ENCODE assay signal across 8 cellular contexts in the genomic region with DNA sequence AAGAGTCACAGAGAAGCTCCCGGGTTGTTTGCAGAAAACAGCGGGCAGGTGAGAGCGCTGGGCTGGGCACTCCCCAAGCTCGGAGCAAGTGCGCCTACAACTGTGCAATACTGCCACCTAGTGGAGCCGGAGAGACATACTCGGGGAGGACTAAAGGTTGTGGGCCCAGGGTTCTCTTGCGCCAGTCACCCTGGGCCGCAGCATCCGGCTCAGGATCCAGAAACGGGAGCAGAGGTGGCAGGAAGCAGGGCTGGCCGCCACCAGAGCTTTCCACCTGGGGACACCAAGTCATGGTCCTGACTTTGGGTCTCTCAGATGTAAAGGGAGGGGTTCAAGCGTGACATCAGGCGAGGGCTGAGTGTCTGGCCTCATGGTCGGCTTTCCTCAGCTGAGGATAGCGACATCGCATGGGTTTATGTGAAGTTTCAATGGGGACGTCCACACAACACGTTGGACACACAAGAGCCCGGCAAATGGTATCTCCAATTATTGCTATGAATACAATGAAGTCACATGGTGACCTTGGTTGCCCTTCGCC. TPM values are rescaled to one million over a fixed set of nuclear protein-coding genes. Genes with fewer than 3 reads are reported as not detected.
DNase-seq lines count a peak whose midpoint lies in the region; ATAC-seq and TF ChIP-seq lines count a peak whose summit lies in the region.

No MANE protein-coding gene starts in this region.

- CTCF ChIA-PET in AG04449 (lab: Yijun Ruan, JAX) (interaction anchor here (0.6 to 3.6 kb wide), 31 partner anchors 10 to 670 kb away, joined by 3 to 42 read pairs (median 4); partner anchors contain the start of genes ACP4 and JOSD2), Panc1 (lab: Charles Lee) (interaction anchor here (0.6 to 1.1 kb wide), 6 partner anchors 10 to 384 kb away, joined by 3 to 4 read pairs (median 4); no protein-coding TSS in a partner anchor)

- TF ChIP-seq CTCF in AG04449 (IDR thresholded peaks at IDR 0.05; ENCODE audit: insufficient read depth, low read length, missing control alignments), result peak; percentile 85
- TF ChIP-seq CTCF in LNCAP (IDR thresholded peaks at IDR 0.05), result peak; percentile 78
- TF ChIP-seq CTCF in Panc1 (IDR thresholded peaks at IDR 0.05), result peak; percentile 84
- peak; percentile 90 for TF ChIP-seq CTCF in nephron progenitor cell (IDR thresholded peaks at IDR 0.05)

- H3K27ac Mint-ChIP-seq in nephron progenitor cell, result no peak overlapping the region

- H3K36me3 Mint-ChIP-seq in activated T-cell treated with anti-CD3 and anti-CD28 coated beads, Interleukin-2, amount 50 U/mL, for 4 hours (ENCODE audit: insufficient read depth), result no peaks in the 10 kb centered on the region
- H3K36me3 Mint-ChIP-seq in nephron progenitor cell (ENCODE audit: low read depth), result no peaks in the 10 kb centered on the region

- DNase-seq in AG04449 (ENCODE audit: low read depth, low spot score) (no peak), Panc1 (ENCODE audit: low read depth, low spot score) (no peak), fibroblast of peridontal ligament (ENCODE audit: extremely low read depth) (peak; percentile 68), nephron progenitor cell (peak; percentile 84)
- DNase-seq in activated T-cell treated with anti-CD3 and anti-CD28 coated beads, Interleukin-2, amount 50 U/mL, for 4 hours, result peak; percentile 65
- peak; percentile 58 for DNase-seq in stimulated activated naive CD4-positive, alpha-beta T cell treated with Interleukin-2 at 50 U/mL for 16 hours (lab: John Stamatoyannopoulos, UW)

- H3K4me3 ChIP-seq in AG04449 (ENCODE audit: low read depth, low read length), result no peak overlapping the region
- no peak overlapping the region for H3K4me3 ChIP-seq in Panc1 (ENCODE audit: low read depth in 2 of 2, low read length in 2 of 2)

- BruUV-seq in Panc1 (replicated peaks; lab: Mats Ljungman, UMichigan), result no TSS peak

- no peaks in the 10 kb centered on the region for H3K36me3 ChIP-seq in Panc1 (ENCODE audit: control insufficient read depth, insufficient read depth, low read length)

- H3K9me3 Mint-ChIP-seq in activated T-cell treated with anti-CD3 and anti-CD28 coated beads, Interleukin-2, amount 50 U/mL, for 4 hours, result no peaks in the 10 kb centered on the region
- no peaks in the 10 kb centered on the region for H3K9me3 Mint-ChIP-seq in nephron progenitor cell

- ATAC-seq in GM18861 (IDR thresholded peaks at IDR 0.05; ENCODE audit: unreplicated experiment) (peak; percentile 64), Panc1 (peak; percentile 100)
- ATAC-seq in activated T-cell treated with anti-CD3 and anti-CD28 coated beads, Interleukin-2, amount 50 U/mL, for 4 hours, result peak; percentile 99

- H3K4me1 Mint-ChIP-seq in activated T-cell treated with anti-CD3 and anti-CD28 coated beads, Interleukin-2, amount 50 U/mL, for 4 hours (ENCODE audit: low read depth), result peaks cover 7% of the 10 kb centered on the region
- peaks cover 8% of the 10 kb centered on the region for H3K4me1 Mint-ChIP-seq in nephron progenitor cell

- in situ Hi-C loops in Panc1 (cut with HindIII; ENCODE audit: low pct_unique_long_range_greater_than_20kb, low sequenced_read_pairs), result no loop called here

- H3K9me3 ChIP-seq in Panc1 (ENCODE audit: control insufficient read depth, insufficient read depth, low read depth, low read length), result no peaks in the 10 kb centered on the region

- no peak overlapping the region for H3K27ac ChIP-seq in Panc1 (ENCODE audit: low read length)

- intact Hi-C loops in Panc1 (cut with micrococcal nuclease; ENCODE audit: unreplicated experiment), result loop anchor here (5.0 to 10.0 kb wide), 2 partner anchors 125 to 172 kb away; no protein-coding TSS in a partner anchor

- H3K4me1 ChIP-seq in Panc1 (ENCODE audit: control insufficient read depth, insufficient read depth, low read length), result no peaks in the 10 kb centered on the region; the same call in 1 of the 2 replicates

- H3K27me3 Mint-ChIP-seq in activated T-cell treated with anti-CD3 and anti-CD28 coated beads, Interleukin-2, amount 50 U/mL, for 4 hours (ENCODE audit: low read depth), result peaks cover 47% of the 10 kb centered on the region
- H3K27me3 Mint-ChIP-seq in nephron progenitor cell (ENCODE audit: low read depth, poor library complexity), result peaks cover 85% of the 10 kb centered on the region

- H3K27me3 ChIP-seq in Panc1 (ENCODE audit: control insufficient read depth, insufficient read depth, low read length), result peaks cover 5% of the 10 kb centered on the region; the same call in 1 of the 2 replicates

- POLR2A ChIA-PET in AG04449 (lab: Yijun Ruan, JAX), result no interaction called here
- POLR2A ChIA-PET in Panc1 (lab: Charles Lee), result no interaction called here

- H3K4me3 Mint-ChIP-seq in activated T-cell treated with anti-CD3 and anti-CD28 coated beads, Interleukin-2, amount 50 U/mL, for 4 hours, result no peak overlapping the region
- no peak overlapping the region for H3K4me3 Mint-ChIP-seq in nephron progenitor cell

RNA-seq across cellular contexts. Expression of gene KLK4, which starts 11.2 kb away (rescaled TPM):
- not detected for total RNA-seq in Panc1 (2021; ENCODE audit: unreplicated experiment)
- 0.38 TPM for polyA plus RNA-seq in Panc1 (2012; ENCODE audit: insufficient read length)
- not detected for total RNA-seq in activated T-cell treated with anti-CD3 and anti-CD28 coated beads, Interleukin-2, amount 50 U/mL, for 4 hours

RNA-seq across cellular contexts. Expression of gene KLK5, which starts 30.5 kb away (rescaled TPM):
- not detected for total RNA-seq in Panc1 (2021; ENCODE audit: unreplicated experiment)
- not detected for polyA plus RNA-seq in Panc1 (2012; ENCODE audit: insufficient read length)
- not detected for total RNA-seq in activated T-cell treated with anti-CD3 and anti-CD28 coated beads, Interleukin-2, amount 50 U/mL, for 4 hours

RNA-seq across cellular contexts. Expression of gene KLK6, which starts 47.0 kb away (rescaled TPM):
- not detected for total RNA-seq in Panc1 (2021; ENCODE audit: unreplicated experiment)
- polyA plus RNA-seq in Panc1 (2012; ENCODE audit: insufficient read length), result not detected
- total RNA-seq in activated T-cell treated with anti-CD3 and anti-CD28 coated beads, Interleukin-2, amount 50 U/mL, for 4 hours, result not detected

RNA-seq across cellular contexts. Expression of gene KLK2, which starts 49.1 kb away (rescaled TPM):
- total RNA-seq in Panc1 (2021; ENCODE audit: unreplicated experiment), result not detected
- not detected for polyA plus RNA-seq in Panc1 (2012; ENCODE audit: insufficient read length)
- total RNA-seq in activated T-cell treated with anti-CD3 and anti-CD28 coated beads, Interleukin-2, amount 50 U/mL, for 4 hours, result not detected

Comparison
In these comparisons a context has a peak if more than half of its experiments do, and no peak if none do; other contexts are left out.
1. DNase-seq: peak in activated T-cell treated with anti-CD3 and anti-CD28 coated beads, Interleukin-2, amount 50 U/mL, for 4 hours (single experiment), fibroblast of peridontal ligament (single experiment), nephron progenitor cell (single experiment) and stimulated activated naive CD4-positive, alpha-beta T cell treated with Interleukin-2 at 50 U/mL for 16 hours (single experiment); none in AG04449 (single experiment) and Panc1 (single experiment).
2. Peak in every context shown above with its lines, with median percentiles within 50 percentile points of each other: CTCF ChIP-seq and ATAC-seq.